8 cellular contexts compared by ENCODE assay signal in the genomic region with DNA sequence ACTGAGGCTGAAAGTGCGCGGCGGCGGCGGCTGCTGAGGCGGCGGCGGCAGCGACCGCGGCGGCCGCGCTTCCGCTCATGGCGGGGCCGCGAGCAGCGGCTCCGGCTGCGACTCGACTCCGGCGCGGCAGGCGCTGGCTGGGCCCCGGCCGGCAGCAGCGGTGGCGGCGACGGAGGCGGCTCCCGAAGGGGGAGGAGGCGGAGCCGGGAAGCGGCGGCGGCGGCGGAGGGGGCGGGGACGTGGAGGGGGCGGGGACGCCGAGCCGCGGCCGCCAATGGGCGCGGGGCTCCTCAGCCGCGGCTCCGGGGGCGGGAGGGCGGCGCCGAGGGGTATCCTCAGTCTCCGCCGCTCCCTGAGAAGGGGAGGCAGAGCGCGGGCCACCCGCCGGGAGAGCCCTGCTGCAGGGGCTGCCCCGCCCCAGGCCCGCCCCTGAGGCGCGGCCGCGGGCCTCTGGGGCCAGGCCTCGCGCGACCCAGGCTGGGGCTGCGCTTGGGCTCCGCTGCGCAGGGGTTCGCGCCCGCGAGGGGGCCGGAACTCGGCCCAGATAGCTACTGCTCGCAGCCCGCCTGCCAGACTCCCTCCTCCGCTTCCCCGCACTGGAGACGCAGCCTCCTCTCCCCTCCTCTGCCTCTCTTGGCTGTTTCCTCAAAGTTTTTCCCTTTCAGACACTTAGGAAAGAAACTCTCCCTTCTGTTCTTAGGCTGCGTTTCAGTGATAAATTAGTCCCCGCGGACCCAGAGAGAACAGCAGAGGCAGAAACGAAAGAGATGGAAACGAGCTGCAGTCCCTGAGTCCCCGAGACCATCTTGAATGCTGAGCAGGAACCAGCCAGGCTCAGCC.
A peak's percentile ranks its signal among the peaks of the same experiment; 100 is the strongest.
DNase-seq lines count a peak whose midpoint lies in the region; ATAC-seq and TF ChIP-seq lines count a peak whose summit lies in the region.

No MANE protein-coding gene starts in this region.

- H3K27ac ChIP-seq in PC-9 = no peak overlapping the region

- H3K4me3 ChIP-seq in PC-9 = peak overlapping the region; percentile 65

- no peak for TF ChIP-seq EP300 in Ishikawa (IDR thresholded peaks at IDR 0.05; ENCODE audit: borderline replicate concordance)

- H3K36me3 Mint-ChIP-seq in activated T-cell treated with anti-CD3 and anti-CD28 coated beads, Interleukin-2, amount 50 U/mL, for 4 hours (ENCODE audit: insufficient read depth) = no peaks in the 10 kb centered on the region

- H3K9me3 Mint-ChIP-seq in activated T-cell treated with anti-CD3 and anti-CD28 coated beads, Interleukin-2, amount 50 U/mL, for 4 hours = no peaks in the 10 kb centered on the region

- intact Hi-C loops in PC-9 (cut with micrococcal nuclease; ENCODE audit: unreplicated experiment) = no loop called here

- no peaks in the 10 kb centered on the region for H3K36me3 ChIP-seq in PC-9 (ENCODE audit: low read depth)

- H3F3A ChIP-seq in PC-9 (ENCODE audit: insufficient read depth, low read depth) = no peaks in the 10 kb centered on the region

- H3K9me2 ChIP-seq in PC-9 (ENCODE audit: insufficient read depth) = no peaks in the 10 kb centered on the region

- H3K4me1 Mint-ChIP-seq in activated T-cell treated with anti-CD3 and anti-CD28 coated beads, Interleukin-2, amount 50 U/mL, for 4 hours (ENCODE audit: low read depth) = peaks cover 66% of the 10 kb centered on the region

- peaks cover 10% of the 10 kb centered on the region; the same call in 1 of the 2 replicates for H3K4me1 ChIP-seq in PC-9 (replicated peaks; ENCODE audit: insufficient read depth)

- H3K27me3 ChIP-seq in PC-9 (ENCODE audit: insufficient read depth, low read depth) = no peaks in the 10 kb centered on the region

- H2AFZ ChIP-seq in PC-9 = peak overlapping the region; percentile 90

- POLR2A ChIA-PET in PC-9 (lab: Charles Lee; ENCODE audit: unreplicated experiment) = interaction anchor here (0.6 kb wide), 3 partner anchors 20 to 65 kb away, joined by 3 to 7 read pairs (median 4); no protein-coding TSS in a partner anchor

- CTCF ChIA-PET in PC-9 (lab: Charles Lee) = no interaction called here

- DNase-seq in DMS53 (lab: John Stamatoyannopoulos, UW) = peak; percentile 94
- DNase-seq in PC-9 = peak; percentile 70 to 89
- DNase-seq in activated T-cell treated with anti-CD3 and anti-CD28 coated beads, Interleukin-2, amount 50 U/mL, for 4 hours = peak; percentile 87
- peak; percentile 94 for DNase-seq in myocyte (ENCODE audit: low read depth)
- DNase-seq in stimulated activated CD8-positive, alpha-beta memory T cell treated with anti-CD3 and anti-CD28 coated beads, Interleukin-7, amount 100 ng/mL, for 4 hours (ENCODE audit: low read depth in 2 of 2) = peak; percentile 78 to 93

- no peaks in the 10 kb centered on the region for H3K9me3 ChIP-seq in PC-9 (ENCODE audit: insufficient read depth, low read depth)

- H4K20me1 ChIP-seq in PC-9 (ENCODE audit: insufficient read depth) = no peaks in the 10 kb centered on the region

- H3K4me2 ChIP-seq in PC-9 = peak overlapping the region; percentile 89

- ATAC-seq in GM21619 (IDR thresholded peaks at IDR 0.05; ENCODE audit: unreplicated experiment) = peak; percentile 76
- ATAC-seq in activated T-cell treated with anti-CD3 and anti-CD28 coated beads, Interleukin-2, amount 50 U/mL, for 4 hours = peak; percentile 92 to 94
- ATAC-seq in esophagus mucosa = peak; percentile 96

- BruUV-seq in PC-9 (replicated peaks; lab: Mats Ljungman, UMichigan) = no TSS peak

- H3K27me3 Mint-ChIP-seq in activated T-cell treated with anti-CD3 and anti-CD28 coated beads, Interleukin-2, amount 50 U/mL, for 4 hours (ENCODE audit: low read depth) = no peaks in the 10 kb centered on the region

- no peak for TF ChIP-seq CTCF in PC-9 (conservative IDR thresholded peaks at IDR 0.05)

- peak overlapping the region; percentile 96 for H3K4me3 Mint-ChIP-seq in activated T-cell treated with anti-CD3 and anti-CD28 coated beads, Interleukin-2, amount 50 U/mL, for 4 hours

- TF ChIP-seq RAD21 in Ishikawa (IDR thresholded peaks at IDR 0.05; ENCODE audit: low read depth) = no peak

- H3K79me2 ChIP-seq in PC-9 (ENCODE audit: low read depth) = peaks cover 21% of the 10 kb centered on the region

TF ChIP-seq in Ishikawa, 13 proteins besides CTCF, POLR2A, EP300 and RAD21:
- 0 out of 2 replicates have a peak, but pooled peaks have one; percentile 11 for TF ChIP-seq EGR1 (IDR thresholded peaks at IDR 0.05)
- TF ChIP-seq, protein P1, sequence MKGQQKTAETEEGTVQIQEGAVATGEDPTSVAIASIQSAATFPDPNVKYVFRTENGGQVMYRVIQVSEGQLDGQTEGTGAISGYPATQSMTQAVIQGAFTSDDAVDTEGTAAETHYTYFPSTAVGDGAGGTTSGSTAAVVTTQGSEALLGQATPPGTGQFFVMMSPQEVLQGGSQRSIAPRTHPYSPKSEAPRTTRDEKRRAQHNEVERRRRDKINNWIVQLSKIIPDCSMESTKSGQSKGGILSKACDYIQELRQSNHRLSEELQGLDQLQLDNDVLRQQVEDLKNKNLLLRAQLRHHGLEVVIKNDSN (IDR thresholded peaks at IDR 0.05) = no peak
- TF ChIP-seq, protein P2, sequence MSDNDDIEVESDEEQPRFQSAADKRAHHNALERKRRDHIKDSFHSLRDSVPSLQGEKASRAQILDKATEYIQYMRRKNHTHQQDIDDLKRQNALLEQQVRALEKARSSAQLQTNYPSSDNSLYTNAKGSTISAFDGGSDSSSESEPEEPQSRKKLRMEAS (IDR thresholded peaks at IDR 0.05) = no peak
